ENCODE assay signal across 1 cellular context in the genomic region with DNA sequence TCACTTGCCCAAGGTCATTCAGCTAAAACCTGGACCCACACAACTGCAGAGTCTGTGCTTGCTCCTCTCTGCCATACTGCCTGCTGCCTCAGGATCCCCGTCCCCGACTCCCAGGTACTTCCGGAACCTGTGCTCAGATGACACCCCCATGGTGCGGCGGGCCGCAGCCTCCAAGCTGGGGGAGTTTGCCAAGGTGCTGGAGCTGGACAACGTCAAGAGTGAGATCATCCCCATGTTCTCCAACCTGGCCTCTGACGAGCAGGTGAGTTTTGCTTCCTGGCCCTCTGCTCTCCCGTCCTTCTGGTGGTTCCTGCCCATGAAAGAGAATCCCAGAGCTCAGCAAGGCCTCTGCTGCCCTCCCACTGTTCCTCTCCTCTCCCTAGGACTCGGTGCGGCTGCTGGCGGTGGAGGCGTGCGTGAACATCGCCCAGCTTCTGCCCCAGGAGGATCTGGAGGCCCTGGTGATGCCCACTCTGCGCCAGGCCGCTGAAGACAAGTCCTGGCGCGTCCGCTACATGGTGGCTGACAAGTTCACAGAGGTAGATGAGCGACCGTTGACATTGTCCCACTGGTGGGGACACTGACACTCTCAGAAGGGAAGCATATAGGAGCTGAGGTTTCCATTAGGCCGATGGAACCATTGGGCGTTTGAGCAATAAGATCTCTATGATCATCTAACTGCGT.
TF ChIP-seq lines count a peak whose summit lies in the region.

No MANE protein-coding gene starts in this region.

TF ChIP-seq in K562, 482 proteins besides CTCF, POLR2A, EP300 and RAD21:
- TF ChIP-seq MAFK (IDR thresholded peaks at IDR 0.05; ENCODE audit: low read length), result no peak
- TF ChIP-seq ZBTB8A (IDR thresholded peaks at IDR 0.05; ENCODE audit: partially characterized antibody), result no peak
- no peak for TF ChIP-seq SMAD2 (IDR thresholded peaks at IDR 0.05; ENCODE audit: low read depth, low read length)
- TF ChIP-seq, protein P1, sequence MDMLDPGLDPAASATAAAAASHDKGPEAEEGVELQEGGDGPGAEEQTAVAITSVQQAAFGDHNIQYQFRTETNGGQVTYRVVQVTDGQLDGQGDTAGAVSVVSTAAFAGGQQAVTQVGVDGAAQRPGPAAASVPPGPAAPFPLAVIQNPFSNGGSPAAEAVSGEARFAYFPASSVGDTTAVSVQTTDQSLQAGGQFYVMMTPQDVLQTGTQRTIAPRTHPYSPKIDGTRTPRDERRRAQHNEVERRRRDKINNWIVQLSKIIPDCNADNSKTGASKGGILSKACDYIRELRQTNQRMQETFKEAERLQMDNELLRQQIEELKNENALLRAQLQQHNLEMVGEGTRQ (CRISPR knock-in tag; IDR thresholded peaks at IDR 0.05), result no peak
- no peak for TF ChIP-seq CHD2 (IDR thresholded peaks at IDR 0.05; ENCODE audit: low read depth, low read length)
- TF ChIP-seq ARNT (IDR thresholded peaks at IDR 0.05), result no peak
- no peak for TF ChIP-seq THRAP3 (IDR thresholded peaks at IDR 0.05; ENCODE audit: borderline replicate concordance)
- TF ChIP-seq EGR1 (conservative IDR thresholded peaks at IDR 0.05), result no peak
- 0 out of 2 replicates have a peak, but pooled peaks have one; percentile 13 for TF ChIP-seq RBFOX2 (IDR thresholded peaks at IDR 0.05; ENCODE audit: low read depth, low read length)
- TF ChIP-seq TOE1 (IDR thresholded peaks at IDR 0.05; ENCODE audit: borderline replicate concordance), result no peak
- TF ChIP-seq TOE1 (CRISPR knock-in tag; IDR thresholded peaks at IDR 0.05; ENCODE audit: borderline replicate concordance, low read depth), result no peak
- 0 out of 2 replicates have a peak, but pooled peaks have one; percentile 27 for TF ChIP-seq POLR2G (IDR thresholded peaks at IDR 0.05; ENCODE audit: low read depth, low read length)
